ENCODE assay signal across 18 cellular contexts in the genomic region with DNA sequence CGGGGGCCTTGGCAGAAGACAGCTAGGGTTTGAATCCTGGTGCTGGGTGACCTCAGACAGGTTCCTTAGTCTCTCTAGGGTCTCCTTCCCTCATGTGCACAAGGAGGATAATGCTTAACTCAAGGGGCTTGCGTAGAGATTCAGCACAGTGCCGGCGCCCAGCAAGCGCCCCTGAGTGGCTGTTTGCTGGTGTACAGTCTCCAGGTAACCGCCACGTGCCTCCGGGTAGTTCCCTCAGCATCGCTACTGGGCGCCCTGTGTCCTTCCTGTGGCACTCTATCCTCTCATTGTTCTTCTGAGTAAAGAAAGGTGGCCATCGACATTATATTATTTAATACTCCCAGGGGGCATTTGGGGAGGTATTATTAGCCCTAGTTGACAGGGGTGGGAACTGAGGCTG.
DNase-seq lines count a peak whose midpoint lies in the region; ATAC-seq, FAIRE-seq and TF ChIP-seq lines count a peak whose summit lies in the region.
"Had no signal": no experiment of that assay in that cellular context is flagged by ENCODE, and none has a peak within 500 bp of the region (broad histone marks: within the 10 kb centered on the region; RNA-seq: fewer than 3 reads in every experiment).

No MANE protein-coding gene starts in this region.

- H3K4me2 ChIP-seq in HepG2 (ENCODE audit: low read depth, low read length): no peak overlapping the region

- peak overlapping the region; percentile 45 to 48 for H3K4me3 Mint-ChIP-seq in effector memory CD8-positive, alpha-beta T cell
- H3K4me3 Mint-ChIP-seq: activated T-cell treated with anti-CD3 and anti-CD28 coated beads, Interleukin-2, amount 50 U/mL, for 24 hours had no signal

- H2AFZ ChIP-seq in HepG2 (ENCODE audit: low read length): no peak overlapping the region

- H3K9me3 ChIP-seq in HepG2 (ENCODE audit: low read length): no peaks in the 10 kb centered on the region
- no peaks in the 10 kb centered on the region for H3K9me3 ChIP-seq in right lobe of liver
- H3K9me3 ChIP-seq: gastroesophageal sphincter, HAP-1 had no signal

- no peak overlapping the region for H3K4me3 ChIP-seq in HepG2 (replicated peaks in 1 of 3; ENCODE audit: insufficient read depth in 1 of 3, low read depth in 2 of 3, low read length in 3 of 3)
- no peak overlapping the region for H3K4me3 ChIP-seq in right lobe of liver
- H3K4me3 ChIP-seq: HAP-1 had no signal

- peaks cover 66 to 86% of the 10 kb centered on the region in 2 donors for H3K27me3 Mint-ChIP-seq in effector memory CD8-positive, alpha-beta T cell

- TF ChIP-seq EP300 in HepG2 (IDR thresholded peaks at IDR 0.05; ENCODE audit: low read depth in 2 of 2, low read length in 2 of 2): no peak
- TF ChIP-seq EP300 in HepG2 (CRISPR knock-in tag; IDR thresholded peaks at IDR 0.05; ENCODE audit: borderline replicate concordance): no peak

- POLR2A ChIA-PET in HepG2 (lab: Yijun Ruan, JAX): no interaction called here

- TF ChIP-seq CTCF in HepG2 (CRISPR knock-in tag; IDR thresholded peaks at IDR 0.05) (no peak), right lobe of liver (IDR thresholded peaks at IDR 0.05) (no peak)

- H3K4me1 ChIP-seq in HepG2 (ENCODE audit: insufficient read depth, low read length) (peaks cover 15% of the 10 kb centered on the region), right lobe of liver (peaks cover 0 to 6% (median 2%) of the 10 kb centered on the region in 4 donors)

- CTCF ChIA-PET in HepG2 (lab: Yijun Ruan, JAX; ENCODE audit: low intra/inter-chr PET ratio, low total read pairs): no interaction called here

- in situ Hi-C loops in HepG2 (cut with HindIII; ENCODE audit: extremely low pct_ligation_motif_present, low pct_unique_long_range_greater_than_20kb): no loop called here

- H3K27ac Mint-ChIP-seq in effector memory CD8-positive, alpha-beta T cell: peak overlapping the region in 1 of 2 donors; percentile 29
- H3K27ac Mint-ChIP-seq: activated T-cell treated with anti-CD3 and anti-CD28 coated beads, Interleukin-2, amount 50 U/mL, for 24 hours; progenitor cell of endocrine pancreas; T-cell had no signal

- no peaks in the 10 kb centered on the region for H3K9me3 Mint-ChIP-seq in effector memory CD8-positive, alpha-beta T cell
- H3K9me3 Mint-ChIP-seq: activated T-cell treated with anti-CD3 and anti-CD28 coated beads, Interleukin-2, amount 50 U/mL, for 24 hours; T-cell had no signal

- H3K36me3 ChIP-seq in HepG2 (replicated peaks in 1 of 2; ENCODE audit: control insufficient read depth in 1 of 2, insufficient read depth in 2 of 2, low read length in 2 of 2): no peaks in the 10 kb centered on the region
- H3K36me3 ChIP-seq in right lobe of liver: no peaks in the 10 kb centered on the region
- H3K36me3 ChIP-seq: gastroesophageal sphincter, HAP-1 had no signal

- DNase-seq in HepG2 (ENCODE audit: low spot score): no peak
- no peak for DNase-seq in right lobe of liver
- DNase-seq in NCI-H1092 treated with DMSO at 0.1 percent for 48 hours (lab: John Stamatoyannopoulos, UW): peak; percentile 32
- no peak for DNase-seq in effector memory CD8-positive, alpha-beta T cell
- DNase-seq in urothelium cell line (ENCODE audit: low spot score): peak; percentile 41
- no peak for DNase-seq in KG1 (lab: John Stamatoyannopoulos, UW)
- no peak for DNase-seq in SKM-1 treated with dmso at 0.1 percent for 144 hours (lab: John Stamatoyannopoulos, UW; ENCODE audit: unreplicated experiment)
- DNase-seq: NCI-H1930, NCI-H774 had no signal

- intact Hi-C loops in HepG2 (cut with micrococcal nuclease; ENCODE audit: unreplicated experiment) (no loop called here), right lobe of liver (cut with DNase I) (no loop called here)

- FAIRE-seq in HepG2 (lab: Jason Lieb, UNC) (no peak), urothelium cell line (lab: Jason Lieb, UNC) (no peak)
- FAIRE-seq: bronchial epithelial cell, D721Med had no signal

- WGBS in HepG2 (ENCODE audit: low lambda C conversion rate): 46% methylated on average over 7 of the region's 11 CpGs
- WGBS in right lobe of liver (ENCODE audit: insufficient coverage, low coverage, low lambda C conversion rate, missing lambda C conversion rate): 56% methylated on average over 7 of the region's 11 CpGs

- ATAC-seq in HepG2 (no peak), right lobe of liver (no peak), HG03469 (IDR thresholded peaks at IDR 0.05; ENCODE audit: unreplicated experiment) (no peak)
- no peak for ATAC-seq in effector memory CD8-positive, alpha-beta T cell (replicated peaks)

- H3K27me3 ChIP-seq in HepG2 (ENCODE audit: control insufficient read depth in 1 of 2, insufficient read depth in 2 of 2, low read length in 2 of 2) (peaks cover 0 to 15% of the 10 kb centered on the region in 2 experiments; a peak in 3 of 5 replicates), right lobe of liver (no peaks in the 10 kb centered on the region)

- H3K4me1 Mint-ChIP-seq in effector memory CD8-positive, alpha-beta T cell (ENCODE audit: low read depth in 2 of 2): peaks cover 0 to 4% of the 10 kb centered on the region in 2 donors

- no peaks in the 10 kb centered on the region for H4K20me1 ChIP-seq in HepG2 (ENCODE audit: insufficient read depth, low read length)

- H3K27ac ChIP-seq in HepG2 (ENCODE audit: extremely low read length, insufficient read depth, low read length): no peak overlapping the region
- H3K27ac ChIP-seq in right lobe of liver: no peak overlapping the region
- H3K27ac ChIP-seq: gastroesophageal sphincter, RWPE1 had no signal

- H3K79me2 ChIP-seq in HepG2 (ENCODE audit: insufficient read depth, low read length): no peaks in the 10 kb centered on the region

- TF ChIP-seq RAD21 in HepG2 (CRISPR knock-in tag; IDR thresholded peaks at IDR 0.05): no peak

- BruUV-seq in HepG2 (replicated peaks; lab: Mats Ljungman, UMichigan): no TSS peak

- no peak overlapping the region for H3K9ac ChIP-seq in HepG2 (ENCODE audit: insufficient read depth, low read depth, low read length)

- H3K36me3 Mint-ChIP-seq in effector memory CD8-positive, alpha-beta T cell (ENCODE audit: insufficient read depth): no peaks in the 10 kb centered on the region
- H3K36me3 Mint-ChIP-seq: T-cell had no signal

- TF ChIP-seq POLR2A in HepG2 (IDR thresholded peaks at IDR 0.05; ENCODE audit: insufficient read depth in 1 of 2, low read depth in 2 of 2, low read length in 2 of 2): no peak
- TF ChIP-seq POLR2A in right lobe of liver (IDR thresholded peaks at IDR 0.05): no peak

TF ChIP-seq in HepG2, 621 proteins besides CTCF, POLR2A, EP300 and RAD21:
- TF ChIP-seq MYC (CRISPR knock-in tag; IDR thresholded peaks at IDR 0.05; ENCODE audit: borderline replicate concordance): peak; percentile 3; the same call in 1 of the 2 replicates
- TF ChIP-seq KLF15 (CRISPR knock-in tag; IDR thresholded peaks at IDR 0.05; ENCODE audit: borderline replicate concordance): no peak
TF ChIP-seq in HepG2: peak in this region for 1.

Comparison
In these comparisons a context has a peak if more than half of its experiments do, and no peak if none do; other contexts are left out.
1. DNase-seq: peak in NCI-H1092 treated with DMSO at 0.1 percent for 48 hours (single experiment) and urothelium cell line (single experiment); none in HepG2 (single experiment), right lobe of liver (0 of 3), effector memory CD8-positive, alpha-beta T cell (0 of 3), KG1 (single experiment) and SKM-1 treated with dmso at 0.1 percent for 144 hours (single experiment).